In the genomic region with DNA sequence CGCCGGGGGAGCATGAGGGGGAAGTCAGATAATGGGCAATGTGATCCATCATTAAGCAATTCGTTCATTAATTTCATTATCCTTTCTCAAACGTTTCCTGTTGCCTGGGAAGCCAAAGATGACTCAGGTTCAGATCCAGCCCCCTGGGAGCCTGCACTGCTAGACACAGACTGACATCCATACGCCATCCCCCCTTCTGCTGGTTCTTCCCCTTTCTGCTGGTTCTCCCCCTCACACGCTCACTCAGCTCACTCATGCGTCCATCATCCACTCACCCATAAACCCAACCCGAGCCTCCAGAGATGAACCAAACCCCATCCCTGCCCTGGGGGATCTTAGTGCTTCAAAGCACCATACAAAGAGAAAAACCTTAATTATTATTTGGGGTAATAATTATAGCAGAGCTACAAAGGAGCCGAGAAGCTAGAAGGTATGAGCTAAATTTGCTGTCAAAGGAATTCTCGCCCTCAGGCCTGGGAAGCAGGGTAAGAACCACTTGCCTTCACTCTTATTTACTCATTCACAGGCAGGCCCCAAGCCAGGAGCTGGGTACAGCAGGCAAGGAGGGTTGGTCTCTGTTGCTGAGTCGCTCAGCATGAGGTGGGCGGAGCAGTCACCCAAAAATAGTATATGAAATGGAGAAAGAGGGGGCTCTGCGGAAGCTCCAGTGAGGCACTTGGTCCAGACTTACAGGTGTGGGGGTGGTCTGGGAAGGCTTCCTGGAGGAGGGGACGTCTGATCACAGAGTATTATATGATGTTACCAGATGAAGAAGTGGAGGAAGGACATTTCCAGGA, we compare ENCODE assay signal across 10 cellular contexts. TPM values are rescaled to one million over a fixed set of nuclear protein-coding genes. Genes with fewer than 3 reads are reported as not detected.
DNase-seq lines count a peak whose midpoint lies in the region; ATAC-seq, FAIRE-seq and TF ChIP-seq lines count a peak whose summit lies in the region.
"Had no signal": no experiment of that assay in that cellular context is flagged by ENCODE, and none has a peak within 500 bp of the region (broad histone marks: within the 10 kb centered on the region; RNA-seq: fewer than 3 reads in every experiment).

No MANE protein-coding gene starts in this region.

- no peaks in the 10 kb centered on the region for H3K9me3 ChIP-seq in IMR-90 (ENCODE audit: control insufficient read depth, insufficient read depth, low read length)
- H3K9me3 ChIP-seq in astrocyte (ENCODE audit: insufficient read depth, low read depth, low read length) = no peaks in the 10 kb centered on the region

- no peaks in the 10 kb centered on the region for H3K36me3 ChIP-seq in IMR-90 (ENCODE audit: control insufficient read depth, insufficient read depth, low read length)
- no peaks in the 10 kb centered on the region for H3K36me3 ChIP-seq in astrocyte (ENCODE audit: insufficient read depth, low read length)

- no peaks in the 10 kb centered on the region for H4K20me1 ChIP-seq in IMR-90 (ENCODE audit: insufficient read depth, low read length)
- H4K20me1 ChIP-seq in astrocyte (ENCODE audit: insufficient read depth, low read length) = no peaks in the 10 kb centered on the region

- H3K56ac ChIP-seq in IMR-90 (ENCODE audit: extremely low read depth, insufficient read depth, low read length) = no peak overlapping the region

- H3K27me3 ChIP-seq in IMR-90 (ENCODE audit: control insufficient read depth, insufficient read depth, low read length) (no peaks in the 10 kb centered on the region), astrocyte (ENCODE audit: insufficient read depth, low read length) (no peaks in the 10 kb centered on the region)

- H3K18ac ChIP-seq in IMR-90 (ENCODE audit: low read depth, low read length) = no peak overlapping the region

- H3K36me3 Mint-ChIP-seq in astrocyte (ENCODE audit: low read depth, unreplicated experiment) (no peaks in the 10 kb centered on the region), endothelial cell (ENCODE audit: low read depth, unreplicated experiment) (no peaks in the 10 kb centered on the region)

- 76% methylated on average over 6 of the region's 14 CpGs; no CpG with 5 or more reads in 1 of the 2 experiments for WGBS in IMR-90 (ENCODE audit: extremely low coverage in 2 of 2, insufficient read length in 1 of 2), 2 experiments

- H3K9me3 Mint-ChIP-seq in astrocyte (ENCODE audit: unreplicated experiment) (no peaks in the 10 kb centered on the region), endothelial cell (ENCODE audit: unreplicated experiment) (no peaks in the 10 kb centered on the region)

- H3K27ac ChIP-seq in IMR-90 (ENCODE audit: insufficient read depth, low read length) = no peak overlapping the region
- no peak overlapping the region for H3K27ac ChIP-seq in astrocyte (ENCODE audit: low read depth, low read length)

- H4K5ac ChIP-seq in IMR-90 (ENCODE audit: low read depth, low read length) = no peak overlapping the region

- H3K27ac Mint-ChIP-seq in astrocyte (ENCODE audit: unreplicated experiment) (peak overlapping the region; percentile 34), endothelial cell (ENCODE audit: unreplicated experiment) (no peak overlapping the region)

- H3K79me1 ChIP-seq in IMR-90 (ENCODE audit: low read depth in 1 of 2, low read length in 2 of 2) = no peaks in the 10 kb centered on the region

- no peak overlapping the region for H2BK120ac ChIP-seq in IMR-90 (ENCODE audit: low read depth, low read length)

- intact Hi-C loops in IMR-90 (cut with micrococcal nuclease) = no loop called here

- H3K4me3 ChIP-seq in IMR-90 (ENCODE audit: insufficient read depth, low read depth, low read length) (no peak overlapping the region), astrocyte (ENCODE audit: insufficient read depth, low read depth, low read length) (no peak overlapping the region)

- H2BK5ac ChIP-seq in IMR-90 (ENCODE audit: low read depth, low read length, poor library complexity, severe bottlenecking) = no peak overlapping the region

- H3K4me1 Mint-ChIP-seq in astrocyte (ENCODE audit: low read depth, unreplicated experiment) (peaks cover 9% of the 10 kb centered on the region), endothelial cell (ENCODE audit: unreplicated experiment) (no peaks in the 10 kb centered on the region)

- in situ Hi-C loops in IMR-90 (cut with MboI; ENCODE audit: low sequenced_read_pairs) = loop anchor here (25.0 kb wide), 2 partner anchors 447 to 1672 kb away; a partner anchor contains a TSS

- no peak overlapping the region for H2BK20ac ChIP-seq in IMR-90 (ENCODE audit: low read depth, low read length)

- peak; percentile 93 for ATAC-seq in GM18511 (IDR thresholded peaks at IDR 0.05; ENCODE audit: unreplicated experiment)
- ATAC-seq in IMR-90 (ENCODE audit: low read depth) = peak; percentile 22; the same call in 1 of the 2 replicates
- ATAC-seq in omental fat pad (ENCODE audit: low FRiP score) = peak; percentile 59

- H3K4me2 ChIP-seq in IMR-90 (ENCODE audit: low read depth, low read length) = no peak overlapping the region
- no peak overlapping the region for H3K4me2 ChIP-seq in astrocyte (ENCODE audit: low read length)

- H3K14ac ChIP-seq in IMR-90 (replicated peaks; ENCODE audit: low read depth, low read length) = no peak overlapping the region

- no peak overlapping the region for H4K8ac ChIP-seq in IMR-90 (ENCODE audit: low read depth in 2 of 2, low read length in 2 of 2)

- no peak overlapping the region for H2AK9ac ChIP-seq in IMR-90 (replicated peaks; ENCODE audit: low read depth, low read length, poor library complexity)

- H3K9me1 ChIP-seq in IMR-90 (ENCODE audit: insufficient read depth, low read length) = no peaks in the 10 kb centered on the region; the same call in 1 of the 2 replicates

- H3K23ac ChIP-seq in IMR-90 (ENCODE audit: low read depth, low read length) = no peak overlapping the region

- dilution Hi-C loops in IMR-90 (cut with HindIII; ENCODE audit: low sequenced_read_pairs, unreplicated experiment) = no loop called here

- no peak overlapping the region; the same call in 1 of the 2 replicates for H2AK5ac ChIP-seq in IMR-90 (ENCODE audit: low read depth, low read length)

- H3K4me3 Mint-ChIP-seq in astrocyte (ENCODE audit: unreplicated experiment) = no peak overlapping the region
- no peak overlapping the region for H3K4me3 Mint-ChIP-seq in endothelial cell (ENCODE audit: unreplicated experiment)

- H3K4me1 ChIP-seq in IMR-90 (ENCODE audit: control insufficient read depth, insufficient read depth, low read length) (peaks cover 11% of the 10 kb centered on the region; the same call in 1 of the 2 replicates), astrocyte (ENCODE audit: insufficient read depth, low read length) (peaks cover 7% of the 10 kb centered on the region)

- POLR2A ChIA-PET in IMR-90 (lab: Charles Lee; ENCODE audit: unreplicated experiment) = no interaction called here

- no peaks in the 10 kb centered on the region for H3K27me3 Mint-ChIP-seq in astrocyte (ENCODE audit: low read depth, unreplicated experiment)
- H3K27me3 Mint-ChIP-seq in endothelial cell (ENCODE audit: unreplicated experiment) = peaks cover 7% of the 10 kb centered on the region

- no peak overlapping the region for H3K4ac ChIP-seq in IMR-90 (ENCODE audit: low read depth, low read length)

- TF ChIP-seq RAD21 in IMR-90 (IDR thresholded peaks at IDR 0.05; ENCODE audit: low read length) = no peak

- DNase-seq in IMR-90 = peak; percentile 17
- no peak for DNase-seq in astrocyte (ENCODE audit: low read depth)
- DNase-seq in omental fat pad (ENCODE audit: low spot score) = no peak
- no peak for DNase-seq in SK-N-DZ (ENCODE audit: low spot score)
- no peak for DNase-seq in GM19240 (ENCODE audit: insufficient read length, low spot score)
- DNase-seq in activated effector memory CD4-positive, alpha-beta T cell treated with anti-CD3 and anti-CD28 coated beads, Interleukin-2, amount 50 U/mL, for 16 hours = no peak
- no peak for DNase-seq in endothelial cell (ENCODE audit: low spot score)
- DNase-seq: NCI-H774 had no signal

- TF ChIP-seq CTCF in IMR-90 (conservative IDR thresholded peaks at IDR 0.05; ENCODE audit: low read depth, low read length) (no peak), astrocyte (IDR thresholded peaks at IDR 0.05; ENCODE audit: insufficient read depth, low read depth, low read length) (no peak), omental fat pad (IDR thresholded peaks at IDR 0.05) (no peak), endothelial cell (IDR thresholded peaks at IDR 0.05; ENCODE audit: unreplicated experiment) (no peak)

- H2AFZ ChIP-seq in IMR-90 (replicated peaks; ENCODE audit: low read length, poor library complexity) = peak overlapping the region; percentile 57
- no peak overlapping the region for H2AFZ ChIP-seq in astrocyte (ENCODE audit: low read depth, low read length)

- H3K79me2 ChIP-seq in astrocyte (ENCODE audit: insufficient read depth, low read length) = no peaks in the 10 kb centered on the region

- no peak for FAIRE-seq in astrocyte (lab: Jason Lieb, UNC)
- FAIRE-seq: urothelium cell line had no signal

- BruUV-seq in IMR-90 (replicated peaks; lab: Mats Ljungman, UMichigan) = no TSS peak

- H3K9ac ChIP-seq in IMR-90 (ENCODE audit: low read depth, low read length) (no peak overlapping the region), astrocyte (ENCODE audit: low read length) (no peak overlapping the region)

- no peak overlapping the region for H4K91ac ChIP-seq in IMR-90 (ENCODE audit: insufficient read depth, low read depth, low read length)

- TF ChIP-seq POLR2A in IMR-90 (IDR thresholded peaks at IDR 0.05; ENCODE audit: low read depth, low read length) = no peak

- no peak overlapping the region for H2BK15ac ChIP-seq in IMR-90 (ENCODE audit: low read depth, low read length)

- CTCF ChIA-PET in IMR-90 (lab: Yijun Ruan, JAX) = no interaction called here

RNA-seq across cellular contexts. Expression of a gene that starts 7.0 kb away (rescaled TPM):
- 2.5 and 3.3 TPM in 2 replicates for total RNA-seq in IMR-90 (2012; rRNA removed)
- 20.3 and 25.2 TPM in 2 replicates for polyA plus RNA-seq in IMR-90 (2012; rRNA removed)
- polyA plus RNA-seq in IMR-90 (2012; cell fraction: cytosol; rRNA removed) = 18.7 and 34.1 TPM in 2 replicates
- polyA plus RNA-seq in IMR-90 (2012; cell fraction: nucleus; rRNA removed; ENCODE audit: low replicate concordance) = 60.8 and 109 TPM in 2 replicates
- 34.7 and 34.8 TPM in 2 replicates for total RNA-seq in astrocyte
- 10 to 100 TPM; 10.4 to 14.2 (median 13.1) TPM for total RNA-seq in omental fat pad
- 12.2 and 31.6 TPM in 2 replicates for polyA plus RNA-seq in SK-N-DZ (2014; cell fraction: cytosol; rRNA removed)
- 63.4 and 87.1 TPM in 2 replicates for polyA plus RNA-seq in SK-N-DZ (2014; cell fraction: nucleus; rRNA removed)
- total RNA-seq in endothelial cell (ENCODE audit: unreplicated experiment) = 40.8 TPM

RNA-seq across cellular contexts. Expression of a gene that starts 13.0 kb away (rescaled TPM):
- total RNA-seq in IMR-90 (2012; rRNA removed) (4.8 and 5.6 TPM in 2 replicates), astrocyte (35.0 and 36.3 TPM in 2 replicates), omental fat pad (10 to 100 TPM; 10.9 to 18.6 (median 12.0) TPM), endothelial cell (ENCODE audit: unreplicated experiment) (31.2 TPM)
- polyA plus RNA-seq in IMR-90 (2012; rRNA removed) = 11.2 and 17.7 TPM in 2 replicates
- 5.0 and 14.2 TPM in 2 replicates for polyA plus RNA-seq in IMR-90 (2012; cell fraction: cytosol; rRNA removed)
- 13.5 and 27.0 TPM in 2 replicates for polyA plus RNA-seq in IMR-90 (2012; cell fraction: nucleus; rRNA removed; ENCODE audit: low replicate concordance)
- 11.9 and 15.2 TPM in 2 replicates for polyA plus RNA-seq in SK-N-DZ (2014; cell fraction: cytosol; rRNA removed)
- 10.7 and 19.6 TPM in 2 replicates for polyA plus RNA-seq in SK-N-DZ (2014; cell fraction: nucleus; rRNA removed)

RNA-seq across cellular contexts. Expression of a gene that starts 41.8 kb away (rescaled TPM):
- total RNA-seq in IMR-90 (2012; rRNA removed) (not detected in 2 replicates), astrocyte (not detected in 2 replicates), omental fat pad (not detected), endothelial cell (ENCODE audit: unreplicated experiment) (not detected)
- polyA plus RNA-seq in IMR-90 (2012; rRNA removed) = not detected in 2 replicates
- not detected in 2 replicates for polyA plus RNA-seq in IMR-90 (2012; cell fraction: cytosol; rRNA removed)
- not detected in 2 replicates for polyA plus RNA-seq in IMR-90 (2012; cell fraction: nucleus; rRNA removed; ENCODE audit: low replicate concordance)
- polyA plus RNA-seq in SK-N-DZ (2014; cell fraction: cytosol; rRNA removed) = not detected in 2 replicates
- not detected in 2 replicates for polyA plus RNA-seq in SK-N-DZ (2014; cell fraction: nucleus; rRNA removed)

Comparison
In these comparisons a context has a peak if more than half of its experiments do, and no peak if none do; other contexts are left out.
1. ATAC-seq: peak in every context shown above with its lines; median percentile 93 in GM18511; 59 in omental fat pad; 22 in IMR-90.